In genomic region chr10:96672491-96673175, GRCh38 we compare ENCODE assay signal across 16 cellular contexts. TPM values are rescaled to one million over a fixed set of nuclear protein-coding genes. Genes with fewer than 3 reads are reported as not detected.
DNase-seq lines count a peak whose midpoint lies in the region; ATAC-seq and TF ChIP-seq lines count a peak whose summit lies in the region.
"Had no signal": no experiment of that assay in that cellular context is flagged by ENCODE, and none has a peak within 500 bp of the region (broad histone marks: within the 10 kb centered on the region; RNA-seq: fewer than 3 reads in every experiment).

No MANE protein-coding gene starts in this region.

- H3K36me3 Mint-ChIP-seq in effector memory CD8-positive, alpha-beta T cell (ENCODE audit: insufficient read depth) = peaks cover 20% of the 10 kb centered on the region
- no peaks in the 10 kb centered on the region for H3K36me3 Mint-ChIP-seq in nephron progenitor cell (ENCODE audit: low read depth)
- H3K36me3 Mint-ChIP-seq: activated naive CD4-positive, alpha-beta T cell treated with anti-CD3 and anti-CD28 coated beads, Interleukin-2, amount 50 U/mL, for 72 hours had no signal

- no peaks in the 10 kb centered on the region for H3K9me3 Mint-ChIP-seq in effector memory CD8-positive, alpha-beta T cell
- peaks cover 4% of the 10 kb centered on the region for H3K9me3 Mint-ChIP-seq in nephron progenitor cell
- H3K9me3 Mint-ChIP-seq: activated naive CD4-positive, alpha-beta T cell treated with anti-CD3 and anti-CD28 coated beads, Interleukin-2, amount 50 U/mL, for 72 hours had no signal

- H3K27ac ChIP-seq in cardiac muscle cell = peak overlapping the region; percentile 24
- no peak overlapping the region for H3K27ac ChIP-seq in right atrium auricular region
- H3K27ac ChIP-seq: KMS-11, psoas muscle had no signal

- H3K9me3 ChIP-seq in cardiac muscle cell (ENCODE audit: low read depth) (no peaks in the 10 kb centered on the region), right atrium auricular region (no peaks in the 10 kb centered on the region)
- H3K9me3 ChIP-seq: psoas muscle had no signal

- in situ Hi-C loops in KBM-7 (cut with MboI; ENCODE audit: low pct_unique_long_range_greater_than_20kb, low sequenced_read_pairs) = no loop called here

- H3K4me1 Mint-ChIP-seq in effector memory CD8-positive, alpha-beta T cell (ENCODE audit: low read depth in 2 of 2) = peaks cover 51 to 63% of the 10 kb centered on the region in 2 donors
- peaks cover 71% of the 10 kb centered on the region for H3K4me1 Mint-ChIP-seq in nephron progenitor cell

- H3K4me3 ChIP-seq in cardiac muscle cell = no peak overlapping the region
- no peak overlapping the region for H3K4me3 ChIP-seq in right atrium auricular region
- H3K4me3 ChIP-seq: psoas muscle had no signal

- DNase-seq in cardiac muscle cell (ENCODE audit: low read depth in 1 of 2, low spot score in 1 of 2) (peak in 1 of 2 donors; percentile 8), right atrium auricular region (ENCODE audit: low spot score) (no peak), nephron progenitor cell (no peak), CD1c-positive myeloid dendritic cell (ENCODE audit: extremely low spot score) (no peak), KBM-7 (no peak)
- no peak for DNase-seq in effector memory CD8-positive, alpha-beta T cell
- no peak for DNase-seq in stimulated activated CD4-positive, alpha-beta T cell treated with anti-CD3 and anti-CD28 coated beads, Interleukin-12 subunit alpha, Interleukin-12 subunit beta, amount 100 ng/mL, for 4 hours
- DNase-seq: central memory CD4-positive, alpha-beta T cell; DMS 273 treated with DMSO at 0.1 percent for 48 hours; foreskin melanocyte; psoas muscle; stimulated activated CD4-positive, alpha-beta T cell treated with anti-CD3 and anti-CD28 coated beads, Interleukin-1b, Interleukin-23, amount 100 ng/mL, for 48 hours; SW 1271 had no signal

- TF ChIP-seq POLR2A in GM18505 (IDR thresholded peaks at IDR 0.05; ENCODE audit: borderline replicate concordance, extremely low read depth, insufficient read depth, insufficient read length) = no peak

- no peaks in the 10 kb centered on the region for H3K27me3 Mint-ChIP-seq in effector memory CD8-positive, alpha-beta T cell
- peaks cover 7% of the 10 kb centered on the region for H3K27me3 Mint-ChIP-seq in nephron progenitor cell (ENCODE audit: low read depth, poor library complexity)

- H3K27me3 ChIP-seq in cardiac muscle cell (no peaks in the 10 kb centered on the region), right atrium auricular region (no peaks in the 10 kb centered on the region)

- ATAC-seq in effector memory CD8-positive, alpha-beta T cell (replicated peaks) = no peak
- ATAC-seq in GM18505 (IDR thresholded peaks at IDR 0.05; ENCODE audit: unreplicated experiment) = no peak
- ATAC-seq: activated naive CD4-positive, alpha-beta T cell treated with anti-CD3 and anti-CD28 coated beads, Interleukin-2, amount 50 U/mL, for 72 hours; psoas muscle had no signal

- H3K27ac Mint-ChIP-seq in effector memory CD8-positive, alpha-beta T cell = peak overlapping the region; percentile 95
- peak overlapping the region; percentile 76 for H3K27ac Mint-ChIP-seq in nephron progenitor cell

- H3K36me3 ChIP-seq in cardiac muscle cell (no peaks in the 10 kb centered on the region), right atrium auricular region (no peaks in the 10 kb centered on the region)

- H3K4me1 ChIP-seq in cardiac muscle cell (ENCODE audit: low read depth) (peaks cover 31% of the 10 kb centered on the region), right atrium auricular region (peaks cover 0 to 5% of the 10 kb centered on the region in 2 donors)
- H3K4me1 ChIP-seq: psoas muscle had no signal

- TF ChIP-seq CTCF in cardiac muscle cell (IDR thresholded peaks at IDR 0.05; ENCODE audit: low read depth, low read length) (no peak), right atrium auricular region (IDR thresholded peaks at IDR 0.05) (no peak), nephron progenitor cell (IDR thresholded peaks at IDR 0.05) (no peak)

- peak overlapping the region; percentile 53 to 77 for H3K4me3 Mint-ChIP-seq in effector memory CD8-positive, alpha-beta T cell
- H3K4me3 Mint-ChIP-seq in nephron progenitor cell = no peak overlapping the region

RNA-seq across cellular contexts. Expression of gene PIK3AP1, which starts 47.7 kb away (rescaled TPM):
- total RNA-seq in cardiac muscle cell (2.0 and 2.7 TPM in 2 replicates), right atrium auricular region (10 to 100 TPM in 1 of 2 donors, 1 to 10 TPM in 1; 3.1 to 11.2 TPM)
- 1.1 and 1.3 TPM in 2 replicates for polyA plus RNA-seq in cardiac muscle cell
